Comparison of ENCODE assay signal across 1 cellular context in genomic region chr20:53741726-53742028, GRCh38.
TF ChIP-seq lines count a peak whose summit lies in the region.

No MANE protein-coding gene starts in this region.

TF ChIP-seq in H1, 55 proteins besides CTCF, POLR2A, EP300 and RAD21:
- TF ChIP-seq BCL11A (IDR thresholded peaks at IDR 0.05; ENCODE audit: low read depth in 2 of 2, low read length in 2 of 2) (no peak), HDAC6 (IDR thresholded peaks at IDR 0.05; ENCODE audit: low read depth, low read length) (no peak), NANOG (IDR thresholded peaks at IDR 0.05; ENCODE audit: insufficient read depth, low read depth, low read length, poor library complexity, severe bottlenecking) (no peak), JUND (IDR thresholded peaks at IDR 0.05; ENCODE audit: low read length) (no peak)
TF ChIP-seq in H1: peak in this region for 0.
